Comparison of ENCODE assay signal across 13 cellular contexts in the genomic region with DNA sequence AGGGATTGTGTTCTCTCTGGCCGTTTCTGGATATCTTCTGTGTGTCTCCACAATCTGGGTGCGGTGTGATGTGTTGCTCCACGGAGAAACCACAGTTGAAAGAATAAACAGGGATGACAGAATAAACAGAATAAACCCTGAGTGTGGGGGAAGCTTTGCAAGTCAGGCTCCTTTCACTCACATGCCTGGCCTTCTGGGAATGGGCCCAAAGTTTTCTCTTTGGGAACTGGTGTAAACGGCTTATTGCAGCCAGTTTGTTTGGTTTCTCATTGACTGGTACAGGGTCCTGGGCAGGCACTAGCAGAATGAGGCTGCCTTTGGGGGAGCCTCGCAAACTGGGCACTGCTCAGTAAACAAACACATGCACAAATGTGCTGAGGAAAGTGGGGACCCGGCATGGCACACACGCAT.
DNase-seq lines count a peak whose midpoint lies in the region; ATAC-seq and TF ChIP-seq lines count a peak whose summit lies in the region.
"Had no signal": no experiment of that assay in that cellular context is flagged by ENCODE, and none has a peak within 500 bp of the region (broad histone marks: within the 10 kb centered on the region; RNA-seq: fewer than 3 reads in every experiment).

No MANE protein-coding gene starts in this region.

- H3K4me1 ChIP-seq in lower lobe of right lung (peaks cover 76% of the 10 kb centered on the region), suprapubic skin (peaks cover 39% of the 10 kb centered on the region), body of pancreas (peaks cover 39% of the 10 kb centered on the region)

- no peak overlapping the region for H3K4me3 ChIP-seq in lower lobe of right lung
- no peak overlapping the region for H3K4me3 ChIP-seq in suprapubic skin
- H3K4me3 ChIP-seq in body of pancreas, result no peak overlapping the region
- H3K4me3 ChIP-seq: GM23248, sigmoid colon had no signal

- WGBS in suprapubic skin, result 76% methylated on average over 7 of the region's 7 CpGs
- WGBS in body of pancreas, 2 donors, result 64 to 66% methylated on average over 7 of the region's 7 CpGs

- no peak for TF ChIP-seq EP300 in suprapubic skin (IDR thresholded peaks at IDR 0.05)

- H3K36me3 ChIP-seq in lower lobe of right lung (no peaks in the 10 kb centered on the region), suprapubic skin (no peaks in the 10 kb centered on the region), body of pancreas (replicated peaks in 1 of 2; ENCODE audit: insufficient read depth in 1 of 2, low read depth in 2 of 2) (no peaks in the 10 kb centered on the region)
- H3K36me3 ChIP-seq: sigmoid colon had no signal

- intact Hi-C loops in lower lobe of right lung (cut with DNase I) (no loop called here), body of pancreas (cut with DNase I) (no loop called here)

- H3K27ac ChIP-seq in lower lobe of right lung (peak overlapping the region; percentile 25), suprapubic skin (peak overlapping the region; percentile 53), body of pancreas (peak overlapping the region in 2 of 4 donors; percentile 13 to 18)
- H3K27ac ChIP-seq: GM23248 had no signal

- in situ Hi-C loops in SK-MEL-5 (cut with HindIII; ENCODE audit: low pct_unique_long_range_greater_than_20kb, low sequenced_read_pairs), result no loop called here

- ATAC-seq in lower lobe of right lung, result no peak
- no peak for ATAC-seq in HG03045 (IDR thresholded peaks at IDR 0.05; ENCODE audit: unreplicated experiment)
- ATAC-seq in body of pancreas, result no peak
- ATAC-seq: stimulated activated naive CD8-positive, alpha-beta T cell treated with anti-CD3 and anti-CD28 coated beads, Interleukin-15, amount 100 ng/mL, for 72 hours had no signal

- no peaks in the 10 kb centered on the region for H3K27me3 ChIP-seq in lower lobe of right lung (ENCODE audit: low read depth)
- H3K27me3 ChIP-seq in suprapubic skin, result no peaks in the 10 kb centered on the region
- H3K27me3 ChIP-seq in body of pancreas, result no peaks in the 10 kb centered on the region
- H3K27me3 ChIP-seq: sigmoid colon had no signal

- peak; percentile 16 for DNase-seq in SK-MEL-5 (ENCODE audit: low read depth, low spot score)
- peak; percentile 36 for DNase-seq in epidermal melanocyte (ENCODE audit: insufficient read length, low spot score)
- DNase-seq in lower lobe of right lung, result no peak
- no peak for DNase-seq in suprapubic skin (ENCODE audit: low spot score in 2 of 2)
- no peak for DNase-seq in NCI-H2081 (lab: John Stamatoyannopoulos, UW)
- no peak for DNase-seq in body of pancreas
- DNase-seq: activated CD4-positive, alpha-beta memory T cell treated with anti-CD3 and anti-CD28 coated beads for 36 hours; activated effector memory CD4-positive, alpha-beta T cell treated with Interleukin-2 at 50 U/mL for 16 hours; NCI-H446; sigmoid colon; stimulated activated naive CD8-positive, alpha-beta T cell treated with anti-CD3 and anti-CD28 coated beads, Interleukin-15, amount 100 ng/mL, for 72 hours had no signal

- TF ChIP-seq CTCF in lower lobe of right lung (IDR thresholded peaks at IDR 0.05) (no peak), suprapubic skin (IDR thresholded peaks at IDR 0.05) (no peak), body of pancreas (IDR thresholded peaks at IDR 0.05) (no peak)

- H3K9me3 ChIP-seq in lower lobe of right lung (no peaks in the 10 kb centered on the region), suprapubic skin (no peaks in the 10 kb centered on the region), body of pancreas (no peaks in the 10 kb centered on the region)
- H3K9me3 ChIP-seq: sigmoid colon had no signal

- TF ChIP-seq POLR2A in suprapubic skin (IDR thresholded peaks at IDR 0.05) (no peak), body of pancreas (IDR thresholded peaks at IDR 0.05) (no peak)

Comparison
In these comparisons a context has a peak if more than half of its experiments do, and no peak if none do; other contexts are left out.
1. DNase-seq: peak in SK-MEL-5 (single experiment) and epidermal melanocyte (single experiment); none in lower lobe of right lung (single experiment), suprapubic skin (0 of 2), NCI-H2081 (0 of 2) and body of pancreas (0 of 4).